ENCODE assay signal across 20 cellular contexts in genomic region chr18:60067426-60068210, GRCh38.
DNase-seq lines count a peak whose midpoint lies in the region; ATAC-seq and TF ChIP-seq lines count a peak whose summit lies in the region.
"Had no signal": no experiment of that assay in that cellular context is flagged by ENCODE, and none has a peak within 500 bp of the region (broad histone marks: within the 10 kb centered on the region; RNA-seq: fewer than 3 reads in every experiment).

No MANE protein-coding gene starts in this region.

- no peaks in the 10 kb centered on the region for H3K36me3 ChIP-seq in mucosa of descending colon (ENCODE audit: low read depth)
- H3K36me3 ChIP-seq in BE2C: no peaks in the 10 kb centered on the region
- H3K36me3 ChIP-seq: right atrium auricular region, upper lobe of left lung had no signal

- H3K4me3 ChIP-seq in mucosa of descending colon (no peak overlapping the region), BE2C (ENCODE audit: low read depth, low read length) (no peak overlapping the region)
- H3K4me3 ChIP-seq: hepatocyte, right atrium auricular region, upper lobe of left lung had no signal

- H3K9me3 ChIP-seq in mucosa of descending colon (no peaks in the 10 kb centered on the region), BE2C (no peaks in the 10 kb centered on the region)
- H3K9me3 ChIP-seq: right atrium auricular region, upper lobe of left lung had no signal

- H3K4me1 ChIP-seq in mucosa of descending colon (ENCODE audit: low read depth) (no peaks in the 10 kb centered on the region), BE2C (no peaks in the 10 kb centered on the region)
- H3K4me1 ChIP-seq: right atrium auricular region, upper lobe of left lung had no signal

- intact Hi-C loops in mucosa of descending colon (cut with DNase I, micrococcal nuclease): no loop called here

- ATAC-seq in GM18873 (IDR thresholded peaks at IDR 0.05; ENCODE audit: low FRiP score, unreplicated experiment) (no peak), mucosa of descending colon (no peak), HG03045 (IDR thresholded peaks at IDR 0.05; ENCODE audit: unreplicated experiment) (no peak)
- ATAC-seq: activated CD8-positive, alpha-beta T cell treated with anti-CD3 and anti-CD28 coated beads for 36 hours; activated T-cell treated with anti-CD3 and anti-CD28 coated beads, Interleukin-2, amount 50 U/mL, for 4 hours; CD8-positive, alpha-beta T cell; HCT116; PC-3 had no signal

- no peak for TF ChIP-seq CTCF in mucosa of descending colon (IDR thresholded peaks at IDR 0.05)
- TF ChIP-seq CTCF in BE2C (IDR thresholded peaks at IDR 0.05; ENCODE audit: low read depth, low read length): no peak

- peak; percentile 19 for DNase-seq in EL
- peak; percentile 70 for DNase-seq in M059J (ENCODE audit: low read depth)
- peak; percentile 47 for DNase-seq in NCI-H345 (lab: John Stamatoyannopoulos, UW)
- DNase-seq in iPS-NIHi11 (ENCODE audit: low spot score): peak; percentile 38
- no peak for DNase-seq in mucosa of descending colon
- DNase-seq in BE2C: no peak
- DNase-seq: activated CD8-positive, alpha-beta T cell treated with anti-CD3 and anti-CD28 coated beads for 36 hours; activated T-cell treated with anti-CD3 and anti-CD28 coated beads, Interleukin-2, amount 50 U/mL, for 4 hours; CD8-positive, alpha-beta T cell; NCI-H1048; NCI-H524 treated with DMSO at 0.1 percent for 48 hours; PC-3; SIG-M5; stimulated activated naive CD4-positive, alpha-beta T cell treated with Interleukin-2 at 50 U/mL for 16 hours; upper lobe of left lung had no signal

- no peaks in the 10 kb centered on the region for H3K27me3 ChIP-seq in BE2C
- H3K27me3 ChIP-seq: hepatocyte, right atrium auricular region, upper lobe of left lung had no signal

Comparison
In these comparisons a context has a peak if more than half of its experiments do, and no peak if none do; other contexts are left out.
1. DNase-seq: peak in EL (single experiment), M059J (single experiment), NCI-H345 (single experiment) and iPS-NIHi11 (single experiment); none in mucosa of descending colon (0 of 3) and BE2C (single experiment).